ENCODE assay signal across 21 cellular contexts in the genomic region with DNA sequence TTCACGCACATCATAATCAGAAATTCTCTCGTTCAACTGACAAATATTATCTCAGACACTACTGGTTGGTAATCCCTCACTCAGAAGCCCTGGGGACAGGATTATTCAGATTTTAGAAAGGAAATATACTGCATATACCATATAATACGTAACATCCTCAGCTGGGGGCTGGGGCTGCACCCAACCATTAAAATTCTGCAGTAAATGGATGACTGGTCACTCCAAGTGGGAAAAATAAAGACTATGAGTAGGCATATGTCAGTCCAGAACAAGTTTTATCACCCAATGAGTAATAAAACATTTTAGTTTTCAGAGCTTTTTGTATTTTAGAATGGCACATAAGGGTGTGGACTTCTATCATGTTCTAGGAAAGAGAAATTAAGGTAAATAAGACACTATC.
DNase-seq lines count a peak whose midpoint lies in the region; ATAC-seq lines count a peak whose summit lies in the region.
"Had no signal": no experiment of that assay in that cellular context is flagged by ENCODE, and none has a peak within 500 bp of the region (broad histone marks: within the 10 kb centered on the region; RNA-seq: fewer than 3 reads in every experiment).

No MANE protein-coding gene starts in this region.

- ATAC-seq in stimulated activated naive CD8-positive, alpha-beta T cell treated with anti-CD3 and anti-CD28 coated beads, Interleukin-15, amount 100 ng/mL, for 72 hours, result no peak
- ATAC-seq in central memory CD8-positive, alpha-beta T cell (replicated peaks; ENCODE audit: extremely low read depth, poor library complexity, severe bottlenecking), result no peak
- ATAC-seq in stimulated activated effector memory CD8-positive, alpha-beta T cell treated with anti-CD3 and anti-CD28 coated beads, Interleukin-12 subunit alpha, Interleukin-12 subunit beta, amount 100 ng/mL, for 72 hours, result no peak
- no peak for ATAC-seq in HG03095 (IDR thresholded peaks at IDR 0.05; ENCODE audit: unreplicated experiment)
- ATAC-seq: K562 had no signal

- peaks cover 10% of the 10 kb centered on the region for H3K36me3 Mint-ChIP-seq in stimulated activated naive CD8-positive, alpha-beta T cell treated with anti-CD3 and anti-CD28 coated beads, Interleukin-15, Interleukin-2, amounts not matched to agents 100 ng/mL and 50 ng/mL, for 24 hours (ENCODE audit: low read depth)
- peaks cover 24% of the 10 kb centered on the region for H3K36me3 Mint-ChIP-seq in central memory CD8-positive, alpha-beta T cell (ENCODE audit: insufficient read depth)
- peaks cover 31% of the 10 kb centered on the region for H3K36me3 Mint-ChIP-seq in stimulated activated effector memory CD8-positive, alpha-beta T cell treated with anti-CD3 and anti-CD28 coated beads, Interleukin-12 subunit alpha, Interleukin-12 subunit beta, amount 100 ng/mL, for 72 hours

- no peaks in the 10 kb centered on the region for H3K27me3 Mint-ChIP-seq in stimulated activated naive CD8-positive, alpha-beta T cell treated with anti-CD3 and anti-CD28 coated beads, Interleukin-15, Interleukin-2, amounts not matched to agents 100 ng/mL and 50 ng/mL, for 24 hours
- no peaks in the 10 kb centered on the region for H3K27me3 Mint-ChIP-seq in stimulated activated naive CD8-positive, alpha-beta T cell treated with anti-CD3 and anti-CD28 coated beads, Interleukin-15, amount 100 ng/mL, for 72 hours
- no peaks in the 10 kb centered on the region for H3K27me3 Mint-ChIP-seq in central memory CD8-positive, alpha-beta T cell

- peaks cover 77% of the 10 kb centered on the region for H3K4me1 ChIP-seq in Karpas-422 (ENCODE audit: low read length)

- no peak for DNase-seq in stimulated activated naive CD8-positive, alpha-beta T cell treated with anti-CD3 and anti-CD28 coated beads, Interleukin-15, amount 100 ng/mL, for 72 hours
- DNase-seq in Karpas-422 (no peak), NOMO-1 treated with DMSO at 0.1 percent for 48 hours (lab: John Stamatoyannopoulos, UW; ENCODE audit: unreplicated experiment) (no peak), head of caudate nucleus (no peak)
- no peak for DNase-seq in central memory CD8-positive, alpha-beta T cell (ENCODE audit: low spot score in 2 of 2)
- DNase-seq in stimulated activated effector memory CD8-positive, alpha-beta T cell treated with anti-CD3 and anti-CD28 coated beads, Interleukin-12 subunit alpha, Interleukin-12 subunit beta, amount 100 ng/mL, for 72 hours (ENCODE audit: low spot score in 2 of 2), result no peak
- DNase-seq: ACHN, C1 segment of cervical spinal cord, DMS 273 treated with DMSO at 0.1 percent for 48 hours, DND-41, GOT3, NCI-H1105, NCI-H2081, NCI-H446 treated with DMSO at 0.1 percent for 48 hours, NCI-H69, OCI-M1, SHP77, SK-N-SH had no signal

- peak overlapping the region; percentile 56 for H3K27ac ChIP-seq in Karpas-422 (ENCODE audit: low read length)

- H3K4me2 ChIP-seq in Karpas-422 (ENCODE audit: low read depth, low read length, poor library complexity, severe bottlenecking), result peak overlapping the region; percentile 5
- H3K4me2 ChIP-seq: SK-N-SH had no signal

- no peak overlapping the region for H2AFZ ChIP-seq in Karpas-422 (ENCODE audit: low read length)

- H3K9ac ChIP-seq in Karpas-422 (ENCODE audit: low read length), result 0 out of 2 replicates have a peak overlapping the region, but pooled peaks have one; percentile 4
- H3K9ac ChIP-seq: SK-N-SH had no signal

- no peaks in the 10 kb centered on the region for H3K9me2 ChIP-seq in Karpas-422 (replicated peaks; ENCODE audit: insufficient read depth, low read length)
- H3K9me2 ChIP-seq: SK-N-SH had no signal

- peaks cover 32% of the 10 kb centered on the region for H3K4me1 Mint-ChIP-seq in stimulated activated naive CD8-positive, alpha-beta T cell treated with anti-CD3 and anti-CD28 coated beads, Interleukin-15, Interleukin-2, amounts not matched to agents 100 ng/mL and 50 ng/mL, for 24 hours (ENCODE audit: low read depth)
- peaks cover 26% of the 10 kb centered on the region for H3K4me1 Mint-ChIP-seq in stimulated activated naive CD8-positive, alpha-beta T cell treated with anti-CD3 and anti-CD28 coated beads, Interleukin-15, amount 100 ng/mL, for 72 hours
- H3K4me1 Mint-ChIP-seq in central memory CD8-positive, alpha-beta T cell, result peaks cover 30% of the 10 kb centered on the region
- peaks cover 33% of the 10 kb centered on the region for H3K4me1 Mint-ChIP-seq in stimulated activated effector memory CD8-positive, alpha-beta T cell treated with anti-CD3 and anti-CD28 coated beads, Interleukin-12 subunit alpha, Interleukin-12 subunit beta, amount 100 ng/mL, for 72 hours

- H3K27ac Mint-ChIP-seq in stimulated activated naive CD8-positive, alpha-beta T cell treated with anti-CD3 and anti-CD28 coated beads, Interleukin-15, Interleukin-2, amounts not matched to agents 100 ng/mL and 50 ng/mL, for 24 hours, result peak overlapping the region; percentile 65
- no peak overlapping the region for H3K27ac Mint-ChIP-seq in stimulated activated naive CD8-positive, alpha-beta T cell treated with anti-CD3 and anti-CD28 coated beads, Interleukin-15, amount 100 ng/mL, for 72 hours
- H3K27ac Mint-ChIP-seq in central memory CD8-positive, alpha-beta T cell (ENCODE audit: low read depth), result peak overlapping the region; percentile 56
- H3K27ac Mint-ChIP-seq in stimulated activated effector memory CD8-positive, alpha-beta T cell treated with anti-CD3 and anti-CD28 coated beads, Interleukin-12 subunit alpha, Interleukin-12 subunit beta, amount 100 ng/mL, for 72 hours, result peak overlapping the region; percentile 60

- no peak overlapping the region for H3K4me3 Mint-ChIP-seq in stimulated activated naive CD8-positive, alpha-beta T cell treated with anti-CD3 and anti-CD28 coated beads, Interleukin-15, Interleukin-2, amounts not matched to agents 100 ng/mL and 50 ng/mL, for 24 hours
- H3K4me3 Mint-ChIP-seq in stimulated activated naive CD8-positive, alpha-beta T cell treated with anti-CD3 and anti-CD28 coated beads, Interleukin-15, amount 100 ng/mL, for 72 hours, result no peak overlapping the region
- H3K4me3 Mint-ChIP-seq in central memory CD8-positive, alpha-beta T cell, result no peak overlapping the region
- H3K4me3 Mint-ChIP-seq in stimulated activated effector memory CD8-positive, alpha-beta T cell treated with anti-CD3 and anti-CD28 coated beads, Interleukin-12 subunit alpha, Interleukin-12 subunit beta, amount 100 ng/mL, for 72 hours, result no peak overlapping the region

- no peaks in the 10 kb centered on the region for H3K9me3 ChIP-seq in Karpas-422 (ENCODE audit: low read length)
- H3K9me3 ChIP-seq: SK-N-SH had no signal

- intact Hi-C loops in head of caudate nucleus (cut with DNase I), result no loop called here

- H3K9me3 Mint-ChIP-seq in stimulated activated naive CD8-positive, alpha-beta T cell treated with anti-CD3 and anti-CD28 coated beads, Interleukin-15, Interleukin-2, amounts not matched to agents 100 ng/mL and 50 ng/mL, for 24 hours, result no peaks in the 10 kb centered on the region
- no peaks in the 10 kb centered on the region for H3K9me3 Mint-ChIP-seq in stimulated activated naive CD8-positive, alpha-beta T cell treated with anti-CD3 and anti-CD28 coated beads, Interleukin-15, amount 100 ng/mL, for 72 hours
- no peaks in the 10 kb centered on the region for H3K9me3 Mint-ChIP-seq in central memory CD8-positive, alpha-beta T cell
- no peaks in the 10 kb centered on the region for H3K9me3 Mint-ChIP-seq in stimulated activated effector memory CD8-positive, alpha-beta T cell treated with anti-CD3 and anti-CD28 coated beads, Interleukin-12 subunit alpha, Interleukin-12 subunit beta, amount 100 ng/mL, for 72 hours

- H3K36me3 ChIP-seq in Karpas-422 (ENCODE audit: insufficient read depth, low read length), result no peaks in the 10 kb centered on the region

- no peaks in the 10 kb centered on the region for H4K20me1 ChIP-seq in Karpas-422 (ENCODE audit: insufficient read depth, low read depth, low read length)

- H3K79me2 ChIP-seq in Karpas-422 (ENCODE audit: low read length), result peaks cover 15% of the 10 kb centered on the region

- H3K27me3 ChIP-seq in Karpas-422 (ENCODE audit: low read length), result no peaks in the 10 kb centered on the region

- H3K4me3 ChIP-seq in Karpas-422 (ENCODE audit: low read length), result no peak overlapping the region
- H3K4me3 ChIP-seq: K562 had no signal

Comparison
In these comparisons a context has a peak if more than half of its experiments do, and no peak if none do; other contexts are left out.
1. H3K27ac Mint-ChIP-seq: peak in stimulated activated naive CD8-positive, alpha-beta T cell treated with anti-CD3 and anti-CD28 coated beads, Interleukin-15, Interleukin-2, amounts not matched to agents 100 ng/mL and 50 ng/mL, for 24 hours (single experiment), central memory CD8-positive, alpha-beta T cell (single experiment) and stimulated activated effector memory CD8-positive, alpha-beta T cell treated with anti-CD3 and anti-CD28 coated beads, Interleukin-12 subunit alpha, Interleukin-12 subunit beta, amount 100 ng/mL, for 72 hours (single experiment); none in stimulated activated naive CD8-positive, alpha-beta T cell treated with anti-CD3 and anti-CD28 coated beads, Interleukin-15, amount 100 ng/mL, for 72 hours (0 of 2).